ENCODE assay signal across 11 cellular contexts in genomic region chr5:141003791-141004601, GRCh38. TPM values are rescaled to one million over a fixed set of nuclear protein-coding genes. Genes with fewer than 3 reads are reported as not detected.
DNase-seq lines count a peak whose midpoint lies in the region; ATAC-seq and TF ChIP-seq lines count a peak whose summit lies in the region.
"Had no signal": no experiment of that assay in that cellular context is flagged by ENCODE, and none has a peak within 500 bp of the region (broad histone marks: within the 10 kb centered on the region; RNA-seq: fewer than 3 reads in every experiment).

No MANE protein-coding gene starts in this region.

- H3K9ac ChIP-seq in iPS-15b (ENCODE audit: low read depth, low read length), result no peak overlapping the region

- H3K4me3 Mint-ChIP-seq in MCF 10A (ENCODE audit: unreplicated experiment), result peak overlapping the region; percentile 42

- BruUV-seq in MCF 10A (replicated peaks; lab: Mats Ljungman, UMichigan), result TSS peak; percentile 41
- BruUV-seq in Panc1 (replicated peaks; lab: Mats Ljungman, UMichigan), result no TSS peak

- ATAC-seq in Panc1 (peak; percentile 93), gastroesophageal sphincter (no peak)

- TF ChIP-seq EP300 in gastroesophageal sphincter (IDR thresholded peaks at IDR 0.05), result no peak

- peaks cover 12% of the 10 kb centered on the region for H3K36me3 Mint-ChIP-seq in MCF 10A (ENCODE audit: insufficient read depth, unreplicated experiment)

- H3K27ac Mint-ChIP-seq in MCF 10A (ENCODE audit: low read depth, unreplicated experiment), result peak overlapping the region; percentile 94

- no peaks in the 10 kb centered on the region for H3K9me3 ChIP-seq in breast epithelium
- no peaks in the 10 kb centered on the region for H3K9me3 ChIP-seq in Panc1 (ENCODE audit: control insufficient read depth, insufficient read depth, low read depth, low read length)
- no peaks in the 10 kb centered on the region for H3K9me3 ChIP-seq in iPS-15b (ENCODE audit: control insufficient read depth, insufficient read depth, low read length)
- H3K9me3 ChIP-seq in gastroesophageal sphincter, result no peaks in the 10 kb centered on the region
- H3K9me3 ChIP-seq: transverse colon had no signal

- CTCF ChIA-PET in MCF 10A (lab: Yijun Ruan, JAX), result interaction anchor here (0.5 to 8.3 kb wide), 16 partner anchors 10 to 658 kb away, joined by 3 to 74 read pairs (median 4); partner anchors contain the start of genes HBEGF, PCDHA12, PCDHAC1 and PCDHAC2
- CTCF ChIA-PET in Panc1 (lab: Charles Lee), result interaction anchor here (1.6 kb wide), 1 partner anchor 36 kb away, joined by 4 read pairs; no protein-coding TSS in a partner anchor

- H3K27ac ChIP-seq in breast epithelium, result no peak overlapping the region
- peak overlapping the region; percentile 88 for H3K27ac ChIP-seq in Panc1 (ENCODE audit: low read length)
- H3K27ac ChIP-seq in gastroesophageal sphincter, result no peak overlapping the region
- H3K27ac ChIP-seq: transverse colon had no signal

- TF ChIP-seq POLR2A in breast epithelium (IDR thresholded peaks at IDR 0.05) (no peak), gastroesophageal sphincter (IDR thresholded peaks at IDR 0.05) (no peak)

- H3K4me3 ChIP-seq in breast epithelium (no peak overlapping the region), Panc1 (ENCODE audit: low read depth in 2 of 2, low read length in 2 of 2) (peak overlapping the region in 1 of 2 experiments; percentile 20; a peak in 2 of 4 replicates), iPS-15b (ENCODE audit: low read depth, low read length) (peak overlapping the region; percentile 5), gastroesophageal sphincter (no peak overlapping the region)
- H3K4me3 ChIP-seq: transverse colon had no signal

- no peaks in the 10 kb centered on the region for H3K9me3 Mint-ChIP-seq in MCF 10A (ENCODE audit: unreplicated experiment)

- intact Hi-C loops in MCF 10A (cut with micrococcal nuclease) (loop anchor here (1.0 to 5.0 kb wide), 6 partner anchors 27 to 278 kb away; partner anchors contain the start of genes PCDHA12, PCDHAC1 and PCDHAC2), breast epithelium (cut with DNase I; ENCODE audit: low total_unique reads) (no loop called here), Panc1 (cut with micrococcal nuclease; ENCODE audit: unreplicated experiment) (no loop called here)

- H3K4me1 Mint-ChIP-seq in MCF 10A (ENCODE audit: insufficient read depth, unreplicated experiment), result peaks cover 30% of the 10 kb centered on the region

- H3K4me1 ChIP-seq in breast epithelium (no peaks in the 10 kb centered on the region), Panc1 (ENCODE audit: control insufficient read depth, insufficient read depth, low read length) (peaks cover 43% of the 10 kb centered on the region), iPS-15b (ENCODE audit: control insufficient read depth, insufficient read depth, low read length) (peaks cover 36% of the 10 kb centered on the region), gastroesophageal sphincter (peaks cover 0 to 16% (median 7%) of the 10 kb centered on the region in 3 donors)

- H3K27me3 Mint-ChIP-seq in MCF 10A (ENCODE audit: insufficient read depth, unreplicated experiment), result no peaks in the 10 kb centered on the region

- POLR2A ChIA-PET in MCF 10A (lab: Yijun Ruan, JAX), result interaction anchor here (0.6 to 8.1 kb wide), 24 partner anchors 9 to 317 kb away, joined by 3 to 146 read pairs (median 4); partner anchors contain the start of genes PCDHA12, PCDHAC1, PCDHAC2 and PCDHB1
- POLR2A ChIA-PET in Panc1 (lab: Charles Lee), result no interaction called here

- WGBS in gastroesophageal sphincter (ENCODE audit: low coverage in 1 of 2), 2 donors, result 24 to 48% methylated on average over 2 to 3 of the region's 4 CpGs

- H3K36me3 ChIP-seq in breast epithelium (no peaks in the 10 kb centered on the region), Panc1 (ENCODE audit: control insufficient read depth, insufficient read depth, low read length) (no peaks in the 10 kb centered on the region), iPS-15b (ENCODE audit: control insufficient read depth, insufficient read depth, low read length) (no peaks in the 10 kb centered on the region), gastroesophageal sphincter (peaks cover 0 to under 1% of the 10 kb centered on the region in 2 donors)
- H3K36me3 ChIP-seq: transverse colon had no signal

- TF ChIP-seq CTCF in MCF 10A (IDR thresholded peaks at IDR 0.05; ENCODE audit: unreplicated experiment) (no peak), breast epithelium (IDR thresholded peaks at IDR 0.05) (no peak), Panc1 (IDR thresholded peaks at IDR 0.05) (no peak), GM20000 (IDR thresholded peaks at IDR 0.05; ENCODE audit: extremely low read depth, missing control alignments) (no peak), gastroesophageal sphincter (IDR thresholded peaks at IDR 0.05) (no peak)

- H3K27me3 ChIP-seq in breast epithelium (no peaks in the 10 kb centered on the region), Panc1 (ENCODE audit: control insufficient read depth, insufficient read depth, low read length) (no peaks in the 10 kb centered on the region), iPS-15b (ENCODE audit: control insufficient read depth, insufficient read depth, low read length) (no peaks in the 10 kb centered on the region), gastroesophageal sphincter (no peaks in the 10 kb centered on the region)

- peak; percentile 97 for DNase-seq in MCF 10A (ENCODE audit: unreplicated experiment)
- DNase-seq in breast epithelium (ENCODE audit: low spot score in 2 of 2), result no peak
- peak; percentile 57 for DNase-seq in Panc1 (ENCODE audit: low read depth, low spot score)
- DNase-seq in foreskin melanocyte, result no peak
- DNase-seq in GM20000 (ENCODE audit: low spot score), result no peak
- DNase-seq in activated effector memory CD4-positive, alpha-beta T cell treated with Interleukin-2 at 50 U/mL for 16 hours, result no peak
- DNase-seq: transverse colon had no signal

- in situ Hi-C loops in Panc1 (cut with HindIII; ENCODE audit: low pct_unique_long_range_greater_than_20kb, low sequenced_read_pairs), result no loop called here

RNA-seq across cellular contexts. Expression of gene PCDHAC2, which starts 37.7 kb away (rescaled TPM):
- total RNA-seq in MCF 10A (2022) (9.3 and 12.3 TPM in 2 replicates), breast epithelium (1 to 10 TPM; 2.1 to 2.8 (median 2.6) TPM), Panc1 (2021; ENCODE audit: unreplicated experiment) (8.8 TPM), gastroesophageal sphincter (10 to 100 TPM in 3 of 4 donors, 1 to 10 TPM in 1; 1.6 to 25.9 (median 13.9) TPM)
- polyA plus RNA-seq in Panc1 (2012; ENCODE audit: insufficient read length), result 9.5 TPM
- total RNA-seq: T-helper 2 cell treated with Interferon-gamma antibody and Interleukin-4, amounts not matched to agents 100 ng/mL and 5 ng/mL, for 36 hours had no signal
- polyA plus RNA-seq: AG04450 had no signal

RNA-seq across cellular contexts. Expression of gene PCDHB1, which starts 47.2 kb away (rescaled TPM):
- total RNA-seq in MCF 10A (2022), result not detected in 2 replicates
- under 1 TPM in 2 of 3 donors, not detected in 1; under 0.01 TPM for total RNA-seq in breast epithelium
- 0.05 TPM for total RNA-seq in Panc1 (2021; ENCODE audit: unreplicated experiment)
- not detected for polyA plus RNA-seq in Panc1 (2012; ENCODE audit: insufficient read length)
- total RNA-seq in gastroesophageal sphincter, result under 1 TPM in 2 of 4 donors, not detected in 2; 0.05 to 0.13 TPM
- total RNA-seq: T-helper 2 cell treated with Interferon-gamma antibody and Interleukin-4, amounts not matched to agents 100 ng/mL and 5 ng/mL, for 36 hours; transverse colon had no signal
- polyA plus RNA-seq: AG04450 had no signal

Comparison
In these comparisons a context has a peak if more than half of its experiments do, and no peak if none do; other contexts are left out.
1. DNase-seq: peak in MCF 10A (single experiment) and Panc1 (single experiment); none in breast epithelium (0 of 2), foreskin melanocyte (single experiment), GM20000 (single experiment) and activated effector memory CD4-positive, alpha-beta T cell treated with Interleukin-2 at 50 U/mL for 16 hours (single experiment).